In genomic region chr5:118144540-118144939, GRCh38 we compare ENCODE assay signal across 23 cellular contexts.
"Had no signal": no experiment of that assay in that cellular context is flagged by ENCODE, and none has a peak within 500 bp of the region (broad histone marks: within the 10 kb centered on the region; RNA-seq: fewer than 3 reads in every experiment).

No MANE protein-coding gene starts in this region.

- DNase-seq: dermis blood vessel endothelial cell; effector memory CD8-positive, alpha-beta T cell; gastrocnemius medialis; head of caudate nucleus; left ventricle myocardium superior; lower lobe of right lung; nucleus accumbens; stimulated activated CD4-positive, alpha-beta T cell treated with anti-CD3 and anti-CD28 coated beads, Interleukin-12 subunit alpha, Interleukin-12 subunit beta, amount 100 ng/mL, for 4 hours; stimulated activated CD4-positive, alpha-beta T cell treated with anti-CD3 and anti-CD28 coated beads, Interleukin-1b, Interleukin-23, amount 100 ng/mL, for 48 hours; stimulated activated CD4-positive, alpha-beta T cell treated with anti-CD3 and anti-CD28 coated beads, Interleukin-4, amount 100 ng/mL, for 1 hour; stimulated activated CD8-positive, alpha-beta memory T cell treated with anti-CD3 and anti-CD28 coated beads, Interleukin-4, amount 100 ng/mL, for 48 hours; stimulated activated naive CD4-positive, alpha-beta T cell treated with Interleukin-2 at 50 U/mL for 16 hours; stomach; thyroid gland; trophoblast cell had no signal

- H3K36me3 Mint-ChIP-seq: natural killer cell treated with Interleukin-12 subunit alpha and Interleukin-12 subunit beta and Interleukin-15 and Interleukin-18, amount 100 ng/mL, for 72 hours had no signal

- H3K27me3 Mint-ChIP-seq: effector memory CD8-positive, alpha-beta T cell; natural killer cell treated with Interleukin-12 subunit alpha and Interleukin-12 subunit beta and Interleukin-15 and Interleukin-18, amount 100 ng/mL, for 72 hours had no signal

- H3K27me3 ChIP-seq: gastrocnemius medialis, right atrium auricular region, stomach, thyroid gland, vagina had no signal

- H3K4me3 Mint-ChIP-seq: effector memory CD8-positive, alpha-beta T cell; natural killer cell treated with Interleukin-12 subunit alpha and Interleukin-12 subunit beta and Interleukin-15 and Interleukin-18, amount 100 ng/mL, for 72 hours had no signal

- ATAC-seq: effector memory CD8-positive, alpha-beta T cell; gastrocnemius medialis; left ventricle myocardium superior; lower lobe of right lung; natural killer cell treated with Interleukin-12 subunit alpha and Interleukin-12 subunit beta and Interleukin-15 and Interleukin-18, amount 100 ng/mL, for 72 hours; sciatic nerve had no signal

- H3K36me3 ChIP-seq: gastrocnemius medialis, lower lobe of right lung, prostate gland, right atrium auricular region, stomach, thyroid gland, vagina had no signal

- FAIRE-seq: keratinocyte had no signal

- H3K4me3 ChIP-seq: coronary artery, gastrocnemius medialis, lower lobe of right lung, prostate gland, right atrium auricular region, smooth muscle cell, stomach, thyroid gland, vagina had no signal

- H3K4me1 ChIP-seq: gastrocnemius medialis, lower lobe of right lung, prostate gland, right atrium auricular region, stomach, thyroid gland, vagina had no signal

- H3K27ac Mint-ChIP-seq: effector memory CD8-positive, alpha-beta T cell; natural killer cell treated with Interleukin-12 subunit alpha and Interleukin-12 subunit beta and Interleukin-15 and Interleukin-18, amount 100 ng/mL, for 72 hours had no signal

- H3K27ac ChIP-seq: coronary artery, gastrocnemius medialis, lower lobe of right lung, prostate gland, right atrium auricular region, stomach, thyroid gland, vagina had no signal

- H3K9me3 ChIP-seq: gastrocnemius medialis, lower lobe of right lung, prostate gland, right atrium auricular region, stomach, thyroid gland, vagina had no signal
